ENCODE assay signal across 8 cellular contexts in genomic region chr21:36320421-36321324, GRCh38. TPM values are rescaled to one million over a fixed set of nuclear protein-coding genes. Genes with fewer than 3 reads are reported as not detected.
DNase-seq lines count a peak whose midpoint lies in the region; ATAC-seq, FAIRE-seq and TF ChIP-seq lines count a peak whose summit lies in the region.

No MANE protein-coding gene starts in this region.

- peak overlapping the region; percentile 66 for H3K4me2 ChIP-seq in DND-41 (ENCODE audit: insufficient read depth, low read length)

- H4K20me1 ChIP-seq in DND-41 (ENCODE audit: insufficient read depth, low read length), result peaks cover 2% of the 10 kb centered on the region; the same call in 1 of the 2 replicates

- H3K36me3 ChIP-seq in DND-41 (ENCODE audit: insufficient read depth, low read length), result peaks cover 3% of the 10 kb centered on the region; the same call in 1 of the 2 replicates

- no peak for FAIRE-seq in D721Med (lab: Jason Lieb, UNC)

- H3K27me3 ChIP-seq in DND-41 (ENCODE audit: insufficient read depth, low read length, poor library complexity), result no peaks in the 10 kb centered on the region

- ATAC-seq in DND-41 (ENCODE audit: insufficient read depth, low read depth) (peak; percentile 69), GM19452 (IDR thresholded peaks at IDR 0.05; ENCODE audit: unreplicated experiment) (peak; percentile 27), HG03565 (IDR thresholded peaks at IDR 0.05; ENCODE audit: unreplicated experiment) (peak; percentile 17), left ventricle myocardium superior (peak; percentile 53)

- H3K9ac ChIP-seq in DND-41 (ENCODE audit: low read depth, low read length), result peak overlapping the region; percentile 89

- H3K4me1 ChIP-seq in DND-41 (ENCODE audit: insufficient read depth, low read length), result peaks cover 27% of the 10 kb centered on the region

- intact Hi-C loops in left ventricle myocardium superior (cut with micrococcal nuclease) (no loop called here), posterior vena cava (cut with DNase I) (no loop called here)

- H3K4me3 ChIP-seq in DND-41 (ENCODE audit: low read depth in 1 of 2, low read length in 2 of 2), result peak overlapping the region; percentile 27 to 80; a peak in 3 of 4 replicates

- TF ChIP-seq CTCF in DND-41 (IDR thresholded peaks at IDR 0.05; ENCODE audit: borderline replicate concordance, extremely low read depth, low read length, poor library complexity, severe bottlenecking) (no peak), D721Med (IDR thresholded peaks at IDR 0.05; ENCODE audit: insufficient read depth, missing control alignments) (no peak)

- peaks cover 54% of the 10 kb centered on the region for H3K79me2 ChIP-seq in DND-41 (ENCODE audit: insufficient read depth, low read length)

- H3K9me3 ChIP-seq in DND-41 (ENCODE audit: insufficient read depth, low read length, severe bottlenecking), result no peaks in the 10 kb centered on the region

- H2AFZ ChIP-seq in DND-41 (ENCODE audit: low read depth, low read length), result peak overlapping the region; percentile 78

- H3K27ac ChIP-seq in DND-41 (ENCODE audit: low read length) (peak overlapping the region; percentile 78), angular gyrus (ENCODE audit: low read depth, low read length) (peak overlapping the region; percentile 91)

- DNase-seq in DND-41, result no peak
- peak; percentile 57 for DNase-seq in NK-92 treated with Interleukin-12 subunit alpha and Interleukin-12 subunit beta, amount 100 ng/mL, for 24 hours (lab: John Stamatoyannopoulos, UW)
- DNase-seq in left ventricle myocardium superior, result no peak
- DNase-seq in posterior vena cava (ENCODE audit: low spot score), result peak; percentile 92
- DNase-seq in D721Med (ENCODE audit: insufficient read length, low spot score), result no peak

RNA-seq across cellular contexts. Expression of gene MORC3, which starts 0.7 kb away (rescaled TPM):
- 22.2 TPM for total RNA-seq in left ventricle myocardium superior
- total RNA-seq in posterior vena cava, result 10 to 100 TPM; 32.7 to 39.3 TPM

Comparison
In these comparisons a context has a peak if more than half of its experiments do, and no peak if none do; other contexts are left out.
1. ATAC-seq: peak in every context shown above with its lines; median percentile 69 in DND-41; 53 in left ventricle myocardium superior; 27 in GM19452; 17 in HG03565.
2. DNase-seq: peak in NK-92 treated with Interleukin-12 subunit alpha and Interleukin-12 subunit beta, amount 100 ng/mL, for 24 hours (single experiment) and posterior vena cava (single experiment); none in DND-41 (single experiment), left ventricle myocardium superior (single experiment) and D721Med (single experiment).